ENCODE assay signal across 8 cellular contexts in the genomic region with DNA sequence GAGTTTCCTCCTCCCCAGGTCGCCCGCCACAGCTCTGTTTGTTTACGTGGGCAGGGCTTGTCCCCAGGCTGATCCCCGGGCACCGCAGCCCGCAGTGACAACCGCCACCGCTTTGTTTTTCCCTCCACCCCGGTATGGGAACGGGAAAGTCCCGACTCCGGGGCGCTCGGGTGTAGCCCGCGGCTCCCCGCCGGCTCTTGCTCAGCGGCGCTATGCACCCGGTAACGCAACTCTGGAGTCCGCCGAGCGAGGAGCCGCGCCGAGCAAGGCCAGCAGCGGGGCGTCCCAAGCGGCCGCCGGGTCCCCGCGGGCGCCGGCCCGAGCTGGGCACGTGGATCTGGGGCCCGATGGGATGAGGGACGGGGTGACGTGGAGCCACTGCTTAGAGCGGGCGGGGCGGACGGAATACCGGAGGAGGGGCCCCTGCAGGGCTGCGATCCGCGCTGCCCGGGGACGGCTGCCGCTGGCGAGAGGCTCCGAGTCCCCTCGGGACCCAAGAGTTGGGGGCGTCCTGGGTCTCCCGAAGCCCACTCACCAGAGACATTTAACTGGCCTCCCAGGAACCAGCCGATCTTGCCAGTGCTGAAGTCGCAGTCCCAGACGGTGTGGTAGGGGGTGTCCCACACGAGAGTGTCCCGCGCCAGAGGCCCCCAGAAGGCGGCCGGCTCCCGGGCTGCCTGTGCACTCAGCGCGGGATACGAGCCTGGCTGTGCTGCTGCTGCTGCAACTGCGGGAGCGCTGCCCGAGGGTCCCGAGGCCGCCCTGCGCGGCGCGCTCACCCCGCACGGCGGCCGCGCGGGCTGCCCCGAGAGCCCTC. TPM values are rescaled to one million over a fixed set of nuclear protein-coding genes. Genes with fewer than 3 reads are reported as not detected.
A peak's percentile ranks its signal among the peaks of the same experiment; 100 is the strongest.
DNase-seq lines count a peak whose midpoint lies in the region; ATAC-seq and TF ChIP-seq lines count a peak whose summit lies in the region.

No MANE protein-coding gene starts in this region.

- CTCF ChIA-PET in RWPE1 (lab: Yijun Ruan, JAX): interaction anchor here (0.6 to 1.0 kb wide), 3 partner anchors 63 to 1389 kb away, joined by 3 to 5 read pairs (median 3); no protein-coding TSS in a partner anchor

- intact Hi-C loops in ovary (cut with DNase I) (loop anchor here (2.0 to 10.0 kb wide), 4 partner anchors 65 to 1703 kb away; a partner anchor contains a TSS), tibial artery (cut with DNase I; ENCODE audit: low total_unique reads) (loop anchor here (5.0 to 10.0 kb wide), 2 partner anchors 177 to 195 kb away; no protein-coding TSS in a partner anchor)

- H3K4me3 ChIP-seq in ovary (peak overlapping the region; percentile 80), tibial artery (peak overlapping the region; percentile 67 to 92)

- peak; percentile 34 for TF ChIP-seq POLR2A in ovary (IDR thresholded peaks at IDR 0.05)

- H3K36me3 ChIP-seq in ovary: no peaks in the 10 kb centered on the region
- H3K36me3 ChIP-seq in tibial artery: no peaks in the 10 kb centered on the region

- DNase-seq in C1 segment of cervical spinal cord (lab: John Stamatoyannopoulos, UW) (peak in 13 of 14 donors; percentile 38 to 82 (median 69)), GM19238 (ENCODE audit: insufficient read length, low spot score) (peak; percentile 46), RWPE1 (ENCODE audit: low spot score) (peak; percentile 67), globus pallidus (ENCODE audit: low spot score) (peak; percentile 85), ovary (peak; percentile 58 to 69 (median 67)), tibial artery (peak; percentile 80 to 91)
- peak; percentile 68 for DNase-seq in activated gamma-delta T cell treated with anti-CD3 and anti-CD28 coated beads, Interleukin-2, amount 50 U/mL, for 16 hours (ENCODE audit: low read depth)

- H3K27ac ChIP-seq in RWPE1: peak overlapping the region; percentile 66
- H3K27ac ChIP-seq in ovary: peak overlapping the region; percentile 74 to 86
- H3K27ac ChIP-seq in tibial artery: peak overlapping the region; percentile 93 to 96

- no peak for TF ChIP-seq CTCF in RWPE1 (conservative IDR thresholded peaks at IDR 0.05; ENCODE audit: low read depth)
- TF ChIP-seq CTCF in ovary (IDR thresholded peaks at IDR 0.05): no peak
- TF ChIP-seq CTCF in tibial artery (IDR thresholded peaks at IDR 0.05): peak in 1 of 2 experiments; percentile 4

- H3K9me3 ChIP-seq in ovary: no peaks in the 10 kb centered on the region
- no peaks in the 10 kb centered on the region for H3K9me3 ChIP-seq in tibial artery

- no peak for TF ChIP-seq EP300 in ovary (IDR thresholded peaks at IDR 0.05)

- POLR2A ChIA-PET in RWPE1 (lab: Yijun Ruan, JAX; ENCODE audit: low non-redundant PET): no interaction called here

- WGBS in ovary, 3 donors: 0% methylated on average over 21 to 86 of the region's 86 CpGs

- ATAC-seq in HG03439 (IDR thresholded peaks at IDR 0.05; ENCODE audit: unreplicated experiment): peak; percentile 36

- H3K4me1 ChIP-seq in ovary (ENCODE audit: insufficient read depth): peaks cover 37% of the 10 kb centered on the region
- H3K4me1 ChIP-seq in tibial artery: peaks cover 0 to 61% (median 49%) of the 10 kb centered on the region in 4 donors

- H3K27me3 ChIP-seq in ovary (no peaks in the 10 kb centered on the region), tibial artery (no peaks in the 10 kb centered on the region)

RNA-seq across cellular contexts. Expression of a gene that starts 0.5 kb away (rescaled TPM):
- total RNA-seq in ovary: 10 to 100 TPM; 14.9 to 37.0 (median 29.0) TPM
- 10 to 100 TPM; 13.1 to 31.9 TPM for polyA plus RNA-seq in ovary

RNA-seq across cellular contexts. Expression of a gene that starts 24.5 kb away (rescaled TPM):
- 1 to 10 TPM in 2 of 7 donors, under 1 TPM in 3, not detected in 2; 0.13 to 1.4 (median 0.96) TPM for total RNA-seq in ovary
- under 1 TPM; 0.11 to 0.75 TPM for polyA plus RNA-seq in ovary

Comparison
In these comparisons a context has a peak if more than half of its experiments do, and no peak if none do; other contexts are left out.
1. Peak in every context shown above with its lines: DNase-seq, ATAC-seq, H3K4me3 ChIP-seq and H3K27ac ChIP-seq.